Comparison of ENCODE assay signal across 15 cellular contexts in the genomic region with DNA sequence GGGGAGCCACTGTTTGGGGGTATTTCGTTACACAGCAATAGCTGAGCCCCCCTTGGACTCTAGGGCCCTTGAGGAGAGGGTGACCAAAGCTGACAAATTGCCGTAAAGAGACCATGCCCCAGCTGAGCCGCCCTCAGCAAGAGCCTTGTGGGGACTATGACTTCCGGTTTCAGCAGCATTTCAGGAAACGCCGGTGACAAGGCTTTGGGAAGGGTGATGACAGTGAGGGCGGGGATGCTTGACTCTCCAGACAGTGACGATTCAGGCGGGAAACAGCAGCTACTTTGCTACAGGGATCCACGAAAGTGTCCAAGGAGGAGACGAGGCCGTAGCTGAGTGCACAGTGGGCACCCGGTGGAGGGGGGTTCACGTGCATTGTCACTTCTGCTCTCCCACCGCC.
"Had no signal": no experiment of that assay in that cellular context is flagged by ENCODE, and none has a peak within 500 bp of the region (broad histone marks: within the 10 kb centered on the region; RNA-seq: fewer than 3 reads in every experiment).

No MANE protein-coding gene starts in this region.

- H3K27me3 ChIP-seq: right lobe of liver, testis had no signal

- H3K27ac ChIP-seq: epithelial cell of prostate, gastrocnemius medialis, psoas muscle, right lobe of liver, spleen, testis had no signal

- H3K9me3 ChIP-seq: gastrocnemius medialis, psoas muscle, right lobe of liver, testis had no signal

- FAIRE-seq: kidney had no signal

- ATAC-seq: effector memory CD8-positive, alpha-beta T cell; gastrocnemius medialis; left ventricle myocardium superior; natural killer cell treated with Interleukin-12 subunit alpha and Interleukin-12 subunit beta and Interleukin-15 and Interleukin-18, amount 100 ng/mL, for 72 hours; psoas muscle; right lobe of liver; WTC11 had no signal

- DNase-seq: activated CD4-positive, alpha-beta T cell treated with anti-CD3 and anti-CD28 coated beads, Interleukin-2, amount 10 ng/mL, durations not matched to agents 24 days and 14 days; amygdala; effector memory CD8-positive, alpha-beta T cell; gastrocnemius medialis; kidney; left ventricle myocardium superior; mesenchymal stem cell; psoas muscle; right lobe of liver; spleen; stimulated activated naive CD4-positive, alpha-beta T cell treated with Interleukin-2 at 50 U/mL for 16 hours; testis had no signal

- H3K4me3 ChIP-seq: gastrocnemius medialis, psoas muscle, right lobe of liver, spleen, testis had no signal

- H3K36me3 ChIP-seq: gastrocnemius medialis, right lobe of liver, spleen had no signal

- H3K4me1 ChIP-seq: gastrocnemius medialis, psoas muscle, right lobe of liver had no signal
